ENCODE assay signal across 17 cellular contexts in genomic region chr16:65572156-65572555, GRCh38.
DNase-seq lines count a peak whose midpoint lies in the region; ATAC-seq and TF ChIP-seq lines count a peak whose summit lies in the region.
"Had no signal": no experiment of that assay in that cellular context is flagged by ENCODE, and none has a peak within 500 bp of the region (broad histone marks: within the 10 kb centered on the region; RNA-seq: fewer than 3 reads in every experiment).

No MANE protein-coding gene starts in this region.

- in situ Hi-C loops in IMR-90 (cut with MboI; ENCODE audit: low sequenced_read_pairs), result no loop called here
- in situ Hi-C loops in mammary epithelial cell (cut with MboI; ENCODE audit: low sequenced_read_pairs in 2 of 2), result no loop called here

- WGBS in IMR-90 (ENCODE audit: extremely low coverage in 2 of 2, insufficient read length in 1 of 2), 2 experiments, result no CpG with 5 or more reads among the region's 1 CpG
- 31% methylated on average over 1 of the region's 1 CpG for WGBS in mammary epithelial cell (ENCODE audit: low coverage, missing lambda C conversion rate)

- H3K27ac Mint-ChIP-seq in CD14-positive monocyte, result no peak overlapping the region
- H3K27ac Mint-ChIP-seq: activated CD8-positive, alpha-beta memory T cell treated with anti-CD3 and anti-CD28 coated beads, Interleukin-2, amount 10 ng/mL, durations not matched to agents 7 days and 5 days; activated naive CD4-positive, alpha-beta T cell treated with anti-CD3 and anti-CD28 coated beads, Interleukin-2, amount 50 U/mL, for 24 hours had no signal

- no peaks in the 10 kb centered on the region for H3K4me1 Mint-ChIP-seq in CD14-positive monocyte
- H3K4me1 Mint-ChIP-seq: activated CD8-positive, alpha-beta memory T cell treated with anti-CD3 and anti-CD28 coated beads, Interleukin-2, amount 10 ng/mL, durations not matched to agents 7 days and 5 days; activated naive CD4-positive, alpha-beta T cell treated with anti-CD3 and anti-CD28 coated beads, Interleukin-2, amount 50 U/mL, for 24 hours had no signal

- H3K4me3 ChIP-seq in IMR-90 (ENCODE audit: insufficient read depth, low read depth, low read length), result no peak overlapping the region
- no peak overlapping the region for H3K4me3 ChIP-seq in mammary epithelial cell (replicated peaks in 1 of 3; ENCODE audit: insufficient read depth in 1 of 3, low read depth in 2 of 3, low read length in 3 of 3)
- H3K4me3 ChIP-seq: hepatocyte, lung, pancreas had no signal

- peaks cover 0 to 1% (median 0%) of the 10 kb centered on the region in 3 donors for H3K27me3 Mint-ChIP-seq in CD14-positive monocyte (ENCODE audit: low read depth in 3 of 3)
- H3K27me3 Mint-ChIP-seq: activated CD8-positive, alpha-beta memory T cell treated with anti-CD3 and anti-CD28 coated beads, Interleukin-2, amount 10 ng/mL, durations not matched to agents 7 days and 5 days; activated naive CD4-positive, alpha-beta T cell treated with anti-CD3 and anti-CD28 coated beads, Interleukin-2, amount 50 U/mL, for 24 hours had no signal

- H3K9me3 ChIP-seq in IMR-90 (ENCODE audit: control insufficient read depth, insufficient read depth, low read length) (no peaks in the 10 kb centered on the region), mammary epithelial cell (replicated peaks; ENCODE audit: insufficient read depth, low read length) (no peaks in the 10 kb centered on the region)
- H3K9me3 ChIP-seq: pancreas had no signal

- H3K79me2 ChIP-seq in mammary epithelial cell (ENCODE audit: insufficient read depth, low read length), result no peaks in the 10 kb centered on the region
- H3K79me2 ChIP-seq: hepatocyte had no signal

- H2BK15ac ChIP-seq in IMR-90 (ENCODE audit: low read depth, low read length), result peak overlapping the region; percentile 7; the same call in 2 of the 3 replicates

- H3K79me1 ChIP-seq in IMR-90 (ENCODE audit: low read depth in 1 of 2, low read length in 2 of 2), result no peaks in the 10 kb centered on the region

- H3K27me3 ChIP-seq in IMR-90 (ENCODE audit: control insufficient read depth, insufficient read depth, low read length) (no peaks in the 10 kb centered on the region), mammary epithelial cell (ENCODE audit: insufficient read depth, low read length) (no peaks in the 10 kb centered on the region)
- H3K27me3 ChIP-seq: hepatocyte, pancreas had no signal

- peak; percentile 74 for DNase-seq in AG08396 (ENCODE audit: low spot score)
- peak; percentile 88 for DNase-seq in IMR-90
- peak; percentile 62 for DNase-seq in mammary epithelial cell
- DNase-seq in kidney glomerular epithelial cell (lab: John Stamatoyannopoulos, UW), result peak; percentile 55
- no peak for DNase-seq in CD14-positive monocyte (ENCODE audit: low spot score)
- DNase-seq in activated naive CD4-positive, alpha-beta T cell treated with anti-CD3 and anti-CD28 coated beads, Interleukin-2, amount 50 U/mL, for 16 hours, result no peak
- DNase-seq: activated CD8-positive, alpha-beta memory T cell treated with anti-CD3 and anti-CD28 coated beads, Interleukin-2, amount 10 ng/mL, durations not matched to agents 7 days and 5 days; NCI-H1694 treated with DMSO at 0.1 percent for 48 hours; pancreas; Right ventricle myocardium superior had no signal

- POLR2A ChIA-PET in IMR-90 (lab: Charles Lee; ENCODE audit: unreplicated experiment), result no interaction called here

- peak overlapping the region; percentile 29 for H3K4ac ChIP-seq in IMR-90 (ENCODE audit: low read depth, low read length)

- no peak overlapping the region for H3K4me3 Mint-ChIP-seq in CD14-positive monocyte
- H3K4me3 Mint-ChIP-seq: activated CD8-positive, alpha-beta memory T cell treated with anti-CD3 and anti-CD28 coated beads, Interleukin-2, amount 10 ng/mL, durations not matched to agents 7 days and 5 days; activated naive CD4-positive, alpha-beta T cell treated with anti-CD3 and anti-CD28 coated beads, Interleukin-2, amount 50 U/mL, for 24 hours had no signal

- H3K18ac ChIP-seq in IMR-90 (ENCODE audit: low read depth, low read length), result peak overlapping the region; percentile 89

- peak overlapping the region; percentile 80; the same call in 1 of the 2 replicates for H3K27ac ChIP-seq in IMR-90 (ENCODE audit: insufficient read depth, low read length)
- no peak overlapping the region for H3K27ac ChIP-seq in mammary epithelial cell (ENCODE audit: insufficient read depth, low read depth, low read length)
- H3K27ac ChIP-seq: C4-2B, hepatocyte, pancreas had no signal

- H2BK20ac ChIP-seq in IMR-90 (ENCODE audit: low read depth, low read length), result peak overlapping the region; percentile 73

- TF ChIP-seq RAD21 in IMR-90 (IDR thresholded peaks at IDR 0.05; ENCODE audit: low read length), result peak; percentile 37; the same call in 1 of the 2 replicates

- H4K20me1 ChIP-seq in IMR-90 (ENCODE audit: insufficient read depth, low read length), result no peaks in the 10 kb centered on the region
- no peaks in the 10 kb centered on the region for H4K20me1 ChIP-seq in mammary epithelial cell (ENCODE audit: insufficient read depth, low read length)

- peak overlapping the region; percentile 44; the same call in 1 of the 2 replicates for H4K91ac ChIP-seq in IMR-90 (ENCODE audit: insufficient read depth, low read depth, low read length)

- H2BK120ac ChIP-seq in IMR-90 (ENCODE audit: low read depth, low read length), result peak overlapping the region; percentile 63

- peak overlapping the region; percentile 22 to 72; a peak in 3 of 4 replicates for H4K8ac ChIP-seq in IMR-90 (ENCODE audit: low read depth in 2 of 2, low read length in 2 of 2)

- no peak overlapping the region for H2AK5ac ChIP-seq in IMR-90 (ENCODE audit: low read depth, low read length)

- peaks cover 0 to 6% (median 3%) of the 10 kb centered on the region in 7 donors for H3K9me3 Mint-ChIP-seq in CD14-positive monocyte

- H3K4me1 ChIP-seq in IMR-90 (ENCODE audit: control insufficient read depth, insufficient read depth, low read length) (peaks cover 3% of the 10 kb centered on the region; the same call in 1 of the 2 replicates), mammary epithelial cell (ENCODE audit: insufficient read depth, low read length) (peaks cover 10% of the 10 kb centered on the region)
- H3K4me1 ChIP-seq: pancreas had no signal

- peak overlapping the region; percentile 8; the same call in 1 of the 2 replicates for H3K14ac ChIP-seq in IMR-90 (replicated peaks; ENCODE audit: low read depth, low read length)

- CTCF ChIA-PET in IMR-90 (lab: Yijun Ruan, JAX) (interaction anchor here (0.6 kb wide), 1 partner anchor 352 kb away, joined by 4 read pairs; no protein-coding TSS in a partner anchor), mammary epithelial cell (lab: Charles Lee; ENCODE audit: low non-redundant PET) (no interaction called here)

- H3K23ac ChIP-seq in IMR-90 (ENCODE audit: low read depth, low read length), result no peak overlapping the region

- H3K9ac ChIP-seq in IMR-90 (ENCODE audit: low read depth, low read length) (no peak overlapping the region), mammary epithelial cell (ENCODE audit: insufficient read depth, low read length) (no peak overlapping the region)

- intact Hi-C loops in IMR-90 (cut with micrococcal nuclease) (loop anchor here (5.0 to 10.0 kb wide), 3 partner anchors 57 to 563 kb away; partner anchors contain the start of gene CDH11), mammary epithelial cell (cut with micrococcal nuclease) (loop anchor here (10.0 kb wide), 1 partner anchor 167 kb away; no protein-coding TSS in a partner anchor), CD14-positive monocyte (cut with micrococcal nuclease) (no loop called here)

- no peaks in the 10 kb centered on the region for H3K36me3 ChIP-seq in IMR-90 (ENCODE audit: control insufficient read depth, insufficient read depth, low read length)
- no peaks in the 10 kb centered on the region for H3K36me3 ChIP-seq in mammary epithelial cell (ENCODE audit: insufficient read depth, low read length)
- H3K36me3 ChIP-seq: pancreas had no signal

- H3K9me1 ChIP-seq in IMR-90 (ENCODE audit: insufficient read depth, low read length), result 0 out of 2 replicates have a peak, but pooled peaks cover 2% of the 10 kb centered on the region

- no peak overlapping the region for H2AK9ac ChIP-seq in IMR-90 (replicated peaks; ENCODE audit: low read depth, low read length, poor library complexity)

- H4K5ac ChIP-seq in IMR-90 (ENCODE audit: low read depth, low read length), result peak overlapping the region; percentile 40

- no TSS peak for BruUV-seq in IMR-90 (replicated peaks; lab: Mats Ljungman, UMichigan)
- no TSS peak for BruUV-seq in mammary epithelial cell (replicated peaks; lab: Mats Ljungman, UMichigan)

- dilution Hi-C loops in IMR-90 (cut with HindIII; ENCODE audit: low sequenced_read_pairs, unreplicated experiment), result no loop called here
- dilution Hi-C loops in mammary epithelial cell (cut with HindIII; ENCODE audit: low sequenced_read_pairs), result no loop called here

- peak overlapping the region; percentile 37; the same call in 1 of the 2 replicates for H3K56ac ChIP-seq in IMR-90 (ENCODE audit: extremely low read depth, insufficient read depth, low read length)

- peak overlapping the region; percentile 7 for H2AFZ ChIP-seq in IMR-90 (replicated peaks; ENCODE audit: low read length, poor library complexity)
- H2AFZ ChIP-seq in mammary epithelial cell (ENCODE audit: low read depth, low read length), result peak overlapping the region; percentile 43
- H2AFZ ChIP-seq: hepatocyte had no signal

- H3K4me2 ChIP-seq in IMR-90 (ENCODE audit: low read depth, low read length), result 0 out of 2 replicates have a peak overlapping the region, but pooled peaks have one; percentile 27
- H3K4me2 ChIP-seq in mammary epithelial cell (ENCODE audit: insufficient read depth, low read depth, low read length), result peak overlapping the region; percentile 26
- H3K4me2 ChIP-seq: hepatocyte had no signal

- no peaks in the 10 kb centered on the region for H3K36me3 Mint-ChIP-seq in CD14-positive monocyte
- H3K36me3 Mint-ChIP-seq: activated CD8-positive, alpha-beta memory T cell treated with anti-CD3 and anti-CD28 coated beads, Interleukin-2, amount 10 ng/mL, durations not matched to agents 7 days and 5 days; activated naive CD4-positive, alpha-beta T cell treated with anti-CD3 and anti-CD28 coated beads, Interleukin-2, amount 50 U/mL, for 24 hours had no signal

- peak overlapping the region; percentile 75 for H2BK5ac ChIP-seq in IMR-90 (ENCODE audit: low read depth, low read length, poor library complexity, severe bottlenecking)

- no peak for TF ChIP-seq POLR2A in IMR-90 (IDR thresholded peaks at IDR 0.05; ENCODE audit: low read depth, low read length)

- ATAC-seq in IMR-90 (ENCODE audit: low read depth) (peak; percentile 98), HG03520 (IDR thresholded peaks at IDR 0.05; ENCODE audit: unreplicated experiment) (no peak), GM21447 (IDR thresholded peaks at IDR 0.05; ENCODE audit: unreplicated experiment) (no peak)
- ATAC-seq: activated CD8-positive, alpha-beta memory T cell treated with anti-CD3 and anti-CD28 coated beads, Interleukin-2, amount 10 ng/mL, durations not matched to agents 7 days and 5 days; HepG2; pancreas had no signal

- TF ChIP-seq CTCF in IMR-90 (conservative IDR thresholded peaks at IDR 0.05; ENCODE audit: low read depth, low read length) (0 out of 2 replicates have a peak, but pooled peaks have one; percentile 20), mammary epithelial cell (conservative IDR thresholded peaks at IDR 0.05 in 1 of 2, IDR thresholded peaks at IDR 0.05 in 1 of 2; ENCODE audit: extremely low read depth in 1 of 2, insufficient read depth in 1 of 2, low read depth in 1 of 2, low read length in 2 of 2) (no peak), CD14-positive monocyte (IDR thresholded peaks at IDR 0.05) (no peak)

Comparison
In these comparisons a context has a peak if more than half of its experiments do, and no peak if none do; other contexts are left out.
1. DNase-seq: peak in AG08396 (single experiment), IMR-90 (single experiment), mammary epithelial cell (single experiment) and kidney glomerular epithelial cell (single experiment); none in CD14-positive monocyte (single experiment) and activated naive CD4-positive, alpha-beta T cell treated with anti-CD3 and anti-CD28 coated beads, Interleukin-2, amount 50 U/mL, for 16 hours (single experiment).
2. intact Hi-C loops: an anchor here in IMR-90 (5.0 to 10.0 kb wide) and mammary epithelial cell (10.0 kb wide); none called in CD14-positive monocyte.